In the genomic region with DNA sequence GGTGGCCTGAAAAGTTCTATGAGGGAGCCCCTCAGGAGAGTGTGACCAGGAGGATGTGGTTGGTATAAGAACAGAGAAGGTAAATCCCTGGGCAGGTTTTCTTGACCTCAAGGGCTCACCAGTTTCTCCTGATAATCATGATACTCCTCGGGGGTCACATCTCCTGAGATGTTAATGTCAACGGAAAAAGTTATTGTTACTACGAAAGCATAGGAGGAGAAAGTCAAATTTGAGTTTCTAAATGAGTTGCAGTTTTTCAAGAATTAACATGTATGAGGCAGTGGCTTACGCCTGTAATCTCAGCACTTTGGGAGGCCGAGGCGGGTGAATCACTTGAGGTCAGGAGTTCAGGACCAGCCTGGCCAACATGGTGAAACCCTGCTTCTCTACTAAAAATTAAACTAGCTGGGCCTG, we compare ENCODE assay signal across 1 cellular context.
A peak's percentile ranks its signal among the peaks of the same experiment; 100 is the strongest.
TF ChIP-seq lines count a peak whose summit lies in the region.

No MANE protein-coding gene starts in this region.

TF ChIP-seq in GM12878, 131 proteins besides CTCF, POLR2A, EP300 and RAD21 (continues in another document):
- TF ChIP-seq KAT2A (conservative IDR thresholded peaks at IDR 0.05; ENCODE audit: control insufficient read depth, low read depth, low read length): no peak
- TF ChIP-seq JUND (IDR thresholded peaks at IDR 0.05; ENCODE audit: low read depth, low read length): 0 out of 2 replicates have a peak, but pooled peaks have one; percentile 18
- TF ChIP-seq MEF2A (IDR thresholded peaks at IDR 0.05; ENCODE audit: insufficient read depth, low read depth, low read length): no peak
- TF ChIP-seq, protein P1, sequence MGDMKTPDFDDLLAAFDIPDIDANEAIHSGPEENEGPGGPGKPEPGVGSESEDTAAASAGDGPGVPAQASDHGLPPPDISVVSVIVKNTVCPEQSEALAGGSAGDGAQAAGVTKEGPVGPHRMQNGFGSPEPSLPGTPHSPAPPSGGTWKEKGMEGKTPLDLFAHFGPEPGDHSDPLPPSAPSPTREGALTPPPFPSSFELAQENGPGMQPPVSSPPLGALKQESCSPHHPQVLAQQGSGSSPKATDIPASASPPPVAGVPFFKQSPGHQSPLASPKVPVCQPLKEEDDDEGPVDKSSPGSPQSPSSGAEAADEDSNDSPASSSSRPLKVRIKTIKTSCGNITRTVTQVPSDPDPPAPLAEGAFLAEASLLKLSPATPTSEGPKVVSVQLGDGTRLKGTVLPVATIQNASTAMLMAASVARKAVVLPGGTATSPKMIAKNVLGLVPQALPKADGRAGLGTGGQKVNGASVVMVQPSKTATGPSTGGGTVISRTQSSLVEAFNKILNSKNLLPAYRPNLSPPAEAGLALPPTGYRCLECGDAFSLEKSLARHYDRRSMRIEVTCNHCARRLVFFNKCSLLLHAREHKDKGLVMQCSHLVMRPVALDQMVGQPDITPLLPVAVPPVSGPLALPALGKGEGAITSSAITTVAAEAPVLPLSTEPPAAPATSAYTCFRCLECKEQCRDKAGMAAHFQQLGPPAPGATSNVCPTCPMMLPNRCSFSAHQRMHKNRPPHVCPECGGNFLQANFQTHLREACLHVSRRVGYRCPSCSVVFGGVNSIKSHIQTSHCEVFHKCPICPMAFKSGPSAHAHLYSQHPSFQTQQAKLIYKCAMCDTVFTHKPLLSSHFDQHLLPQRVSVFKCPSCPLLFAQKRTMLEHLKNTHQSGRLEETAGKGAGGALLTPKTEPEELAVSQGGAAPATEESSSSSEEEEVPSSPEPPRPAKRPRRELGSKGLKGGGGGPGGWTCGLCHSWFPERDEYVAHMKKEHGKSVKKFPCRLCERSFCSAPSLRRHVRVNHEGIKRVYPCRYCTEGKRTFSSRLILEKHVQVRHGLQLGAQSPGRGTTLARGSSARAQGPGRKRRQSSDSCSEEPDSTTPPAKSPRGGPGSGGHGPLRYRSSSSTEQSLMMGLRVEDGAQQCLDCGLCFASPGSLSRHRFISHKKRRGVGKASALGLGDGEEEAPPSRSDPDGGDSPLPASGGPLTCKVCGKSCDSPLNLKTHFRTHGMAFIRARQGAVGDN (IDR thresholded peaks at IDR 0.05): no peak
- TF ChIP-seq, protein P2, sequence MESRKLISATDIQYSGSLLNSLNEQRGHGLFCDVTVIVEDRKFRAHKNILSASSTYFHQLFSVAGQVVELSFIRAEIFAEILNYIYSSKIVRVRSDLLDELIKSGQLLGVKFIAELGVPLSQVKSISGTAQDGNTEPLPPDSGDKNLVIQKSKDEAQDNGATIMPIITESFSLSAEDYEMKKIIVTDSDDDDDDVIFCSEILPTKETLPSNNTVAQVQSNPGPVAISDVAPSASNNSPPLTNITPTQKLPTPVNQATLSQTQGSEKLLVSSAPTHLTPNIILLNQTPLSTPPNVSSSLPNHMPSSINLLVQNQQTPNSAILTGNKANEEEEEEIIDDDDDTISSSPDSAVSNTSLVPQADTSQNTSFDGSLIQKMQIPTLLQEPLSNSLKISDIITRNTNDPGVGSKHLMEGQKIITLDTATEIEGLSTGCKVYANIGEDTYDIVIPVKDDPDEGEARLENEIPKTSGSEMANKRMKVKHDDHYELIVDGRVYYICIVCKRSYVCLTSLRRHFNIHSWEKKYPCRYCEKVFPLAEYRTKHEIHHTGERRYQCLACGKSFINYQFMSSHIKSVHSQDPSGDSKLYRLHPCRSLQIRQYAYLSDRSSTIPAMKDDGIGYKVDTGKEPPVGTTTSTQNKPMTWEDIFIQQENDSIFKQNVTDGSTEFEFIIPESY (IDR thresholded peaks at IDR 0.05): no peak
- no peak for TF ChIP-seq ZNF274 (IDR thresholded peaks at IDR 0.05; ENCODE audit: insufficient read depth, insufficient read length)
- no peak for TF ChIP-seq HDGF (IDR thresholded peaks at IDR 0.05)
- TF ChIP-seq CBFB (IDR thresholded peaks at IDR 0.05; ENCODE audit: low read depth): no peak
- no peak for TF ChIP-seq SREBF1 (IDR thresholded peaks at IDR 0.05; ENCODE audit: low read length)
- TF ChIP-seq, protein P3, sequence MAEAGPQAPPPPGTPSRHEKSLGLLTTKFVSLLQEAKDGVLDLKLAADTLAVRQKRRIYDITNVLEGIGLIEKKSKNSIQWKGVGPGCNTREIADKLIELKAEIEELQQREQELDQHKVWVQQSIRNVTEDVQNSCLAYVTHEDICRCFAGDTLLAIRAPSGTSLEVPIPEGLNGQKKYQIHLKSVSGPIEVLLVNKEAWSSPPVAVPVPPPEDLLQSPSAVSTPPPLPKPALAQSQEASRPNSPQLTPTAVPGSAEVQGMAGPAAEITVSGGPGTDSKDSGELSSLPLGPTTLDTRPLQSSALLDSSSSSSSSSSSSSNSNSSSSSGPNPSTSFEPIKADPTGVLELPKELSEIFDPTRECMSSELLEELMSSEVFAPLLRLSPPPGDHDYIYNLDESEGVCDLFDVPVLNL (IDR thresholded peaks at IDR 0.05; ENCODE audit: low read depth, low read length): no peak
- TF ChIP-seq ATF7 (IDR thresholded peaks at IDR 0.05; ENCODE audit: low read depth): peak; percentile 34; the same call in 1 of the 2 replicates
- no peak for TF ChIP-seq NFXL1 (IDR thresholded peaks at IDR 0.05; ENCODE audit: borderline replicate concordance)
- TF ChIP-seq CEBPB (IDR thresholded peaks at IDR 0.05; ENCODE audit: borderline replicate concordance in 1 of 2, low read depth in 2 of 2, low read length in 2 of 2): no peak
- no peak for TF ChIP-seq KLF5 (IDR thresholded peaks at IDR 0.05; ENCODE audit: partially characterized antibody)
- peak; percentile 83; the same call in 1 of the 2 replicates for TF ChIP-seq ZBED1 (IDR thresholded peaks at IDR 0.05; ENCODE audit: borderline replicate concordance)
- TF ChIP-seq, protein P4, sequence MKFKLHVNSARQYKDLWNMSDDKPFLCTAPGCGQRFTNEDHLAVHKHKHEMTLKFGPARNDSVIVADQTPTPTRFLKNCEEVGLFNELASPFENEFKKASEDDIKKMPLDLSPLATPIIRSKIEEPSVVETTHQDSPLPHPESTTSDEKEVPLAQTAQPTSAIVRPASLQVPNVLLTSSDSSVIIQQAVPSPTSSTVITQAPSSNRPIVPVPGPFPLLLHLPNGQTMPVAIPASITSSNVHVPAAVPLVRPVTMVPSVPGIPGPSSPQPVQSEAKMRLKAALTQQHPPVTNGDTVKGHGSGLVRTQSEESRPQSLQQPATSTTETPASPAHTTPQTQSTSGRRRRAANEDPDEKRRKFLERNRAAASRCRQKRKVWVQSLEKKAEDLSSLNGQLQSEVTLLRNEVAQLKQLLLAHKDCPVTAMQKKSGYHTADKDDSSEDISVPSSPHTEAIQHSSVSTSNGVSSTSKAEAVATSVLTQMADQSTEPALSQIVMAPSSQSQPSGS (IDR thresholded peaks at IDR 0.05; ENCODE audit: low read length): peak; percentile 51; the same call in 1 of the 2 replicates
- TF ChIP-seq TAF1 (IDR thresholded peaks at IDR 0.05; ENCODE audit: borderline replicate concordance, low read depth, low read length): no peak
- TF ChIP-seq POU2F2 (IDR thresholded peaks at IDR 0.05; ENCODE audit: borderline replicate concordance, low read depth, low read length): no peak
- TF ChIP-seq ZNF384 (IDR thresholded peaks at IDR 0.05; ENCODE audit: borderline replicate concordance, low read depth, low read length): no peak
- peak; percentile 38; the same call in 1 of the 2 replicates for TF ChIP-seq NFIC (IDR thresholded peaks at IDR 0.05; ENCODE audit: low read depth, low read length)
- TF ChIP-seq, protein P5, sequence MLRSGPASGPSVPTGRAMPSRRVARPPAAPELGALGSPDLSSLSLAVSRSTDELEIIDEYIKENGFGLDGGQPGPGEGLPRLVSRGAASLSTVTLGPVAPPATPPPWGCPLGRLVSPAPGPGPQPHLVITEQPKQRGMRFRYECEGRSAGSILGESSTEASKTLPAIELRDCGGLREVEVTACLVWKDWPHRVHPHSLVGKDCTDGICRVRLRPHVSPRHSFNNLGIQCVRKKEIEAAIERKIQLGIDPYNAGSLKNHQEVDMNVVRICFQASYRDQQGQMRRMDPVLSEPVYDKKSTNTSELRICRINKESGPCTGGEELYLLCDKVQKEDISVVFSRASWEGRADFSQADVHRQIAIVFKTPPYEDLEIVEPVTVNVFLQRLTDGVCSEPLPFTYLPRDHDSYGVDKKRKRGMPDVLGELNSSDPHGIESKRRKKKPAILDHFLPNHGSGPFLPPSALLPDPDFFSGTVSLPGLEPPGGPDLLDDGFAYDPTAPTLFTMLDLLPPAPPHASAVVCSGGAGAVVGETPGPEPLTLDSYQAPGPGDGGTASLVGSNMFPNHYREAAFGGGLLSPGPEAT (IDR thresholded peaks at IDR 0.05; ENCODE audit: low read depth): 0 out of 2 replicates have a peak, but pooled peaks have one; percentile 17
- TF ChIP-seq YY1 (IDR thresholded peaks at IDR 0.05; ENCODE audit: low read depth, low read length): 0 out of 2 replicates have a peak, but pooled peaks have one; percentile 8
- TF ChIP-seq, protein P6, sequence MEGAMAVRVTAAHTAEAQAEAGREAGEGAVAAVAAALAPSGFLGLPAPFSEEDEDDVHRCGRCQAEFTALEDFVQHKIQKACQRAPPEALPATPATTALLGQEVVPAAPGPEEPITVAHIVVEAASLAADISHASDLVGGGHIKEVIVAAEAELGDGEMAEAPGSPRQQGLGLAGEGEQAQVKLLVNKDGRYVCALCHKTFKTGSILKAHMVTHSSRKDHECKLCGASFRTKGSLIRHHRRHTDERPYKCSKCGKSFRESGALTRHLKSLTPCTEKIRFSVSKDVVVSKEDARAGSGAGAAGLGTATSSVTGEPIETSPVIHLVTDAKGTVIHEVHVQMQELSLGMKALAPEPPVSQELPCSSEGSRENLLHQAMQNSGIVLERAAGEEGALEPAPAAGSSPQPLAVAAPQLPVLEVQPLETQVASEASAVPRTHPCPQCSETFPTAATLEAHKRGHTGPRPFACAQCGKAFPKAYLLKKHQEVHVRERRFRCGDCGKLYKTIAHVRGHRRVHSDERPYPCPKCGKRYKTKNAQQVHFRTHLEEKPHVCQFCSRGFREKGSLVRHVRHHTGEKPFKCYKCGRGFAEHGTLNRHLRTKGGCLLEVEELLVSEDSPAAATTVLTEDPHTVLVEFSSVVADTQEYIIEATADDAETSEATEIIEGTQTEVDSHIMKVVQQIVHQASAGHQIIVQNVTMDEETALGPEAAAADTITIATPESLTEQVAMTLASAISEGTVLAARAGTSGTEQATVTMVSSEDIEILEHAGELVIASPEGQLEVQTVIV (IDR thresholded peaks at IDR 0.05; ENCODE audit: borderline replicate concordance, partially characterized antibody): no peak
- TF ChIP-seq RFX5 (IDR thresholded peaks at IDR 0.05; ENCODE audit: low read depth, low read length): no peak
- TF ChIP-seq MTA2 (IDR thresholded peaks at IDR 0.05; ENCODE audit: low read depth): peak; percentile 49; the same call in 1 of the 2 replicates
- peak; percentile 60; the same call in 1 of the 2 replicates for TF ChIP-seq DPF2 (IDR thresholded peaks at IDR 0.05)
- no peak for TF ChIP-seq ZNF622 (IDR thresholded peaks at IDR 0.05)
- TF ChIP-seq JUNB (IDR thresholded peaks at IDR 0.05): peak; percentile 73
- no peak for TF ChIP-seq WRNIP1 (IDR thresholded peaks at IDR 0.05; ENCODE audit: borderline replicate concordance, low read depth, low read length)
- TF ChIP-seq, protein P7, sequence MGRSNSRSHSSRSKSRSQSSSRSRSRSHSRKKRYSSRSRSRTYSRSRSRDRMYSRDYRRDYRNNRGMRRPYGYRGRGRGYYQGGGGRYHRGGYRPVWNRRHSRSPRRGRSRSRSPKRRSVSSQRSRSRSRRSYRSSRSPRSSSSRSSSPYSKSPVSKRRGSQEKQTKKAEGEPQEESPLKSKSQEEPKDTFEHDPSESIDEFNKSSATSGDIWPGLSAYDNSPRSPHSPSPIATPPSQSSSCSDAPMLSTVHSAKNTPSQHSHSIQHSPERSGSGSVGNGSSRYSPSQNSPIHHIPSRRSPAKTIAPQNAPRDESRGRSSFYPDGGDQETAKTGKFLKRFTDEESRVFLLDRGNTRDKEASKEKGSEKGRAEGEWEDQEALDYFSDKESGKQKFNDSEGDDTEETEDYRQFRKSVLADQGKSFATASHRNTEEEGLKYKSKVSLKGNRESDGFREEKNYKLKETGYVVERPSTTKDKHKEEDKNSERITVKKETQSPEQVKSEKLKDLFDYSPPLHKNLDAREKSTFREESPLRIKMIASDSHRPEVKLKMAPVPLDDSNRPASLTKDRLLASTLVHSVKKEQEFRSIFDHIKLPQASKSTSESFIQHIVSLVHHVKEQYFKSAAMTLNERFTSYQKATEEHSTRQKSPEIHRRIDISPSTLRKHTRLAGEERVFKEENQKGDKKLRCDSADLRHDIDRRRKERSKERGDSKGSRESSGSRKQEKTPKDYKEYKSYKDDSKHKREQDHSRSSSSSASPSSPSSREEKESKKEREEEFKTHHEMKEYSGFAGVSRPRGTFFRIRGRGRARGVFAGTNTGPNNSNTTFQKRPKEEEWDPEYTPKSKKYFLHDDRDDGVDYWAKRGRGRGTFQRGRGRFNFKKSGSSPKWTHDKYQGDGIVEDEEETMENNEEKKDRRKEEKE (IDR thresholded peaks at IDR 0.05): no peak
- TF ChIP-seq TBL1XR1 (IDR thresholded peaks at IDR 0.05; ENCODE audit: low read depth, low read length): 0 out of 2 replicates have a peak, but pooled peaks have one; percentile 46
- TF ChIP-seq, protein P8, sequence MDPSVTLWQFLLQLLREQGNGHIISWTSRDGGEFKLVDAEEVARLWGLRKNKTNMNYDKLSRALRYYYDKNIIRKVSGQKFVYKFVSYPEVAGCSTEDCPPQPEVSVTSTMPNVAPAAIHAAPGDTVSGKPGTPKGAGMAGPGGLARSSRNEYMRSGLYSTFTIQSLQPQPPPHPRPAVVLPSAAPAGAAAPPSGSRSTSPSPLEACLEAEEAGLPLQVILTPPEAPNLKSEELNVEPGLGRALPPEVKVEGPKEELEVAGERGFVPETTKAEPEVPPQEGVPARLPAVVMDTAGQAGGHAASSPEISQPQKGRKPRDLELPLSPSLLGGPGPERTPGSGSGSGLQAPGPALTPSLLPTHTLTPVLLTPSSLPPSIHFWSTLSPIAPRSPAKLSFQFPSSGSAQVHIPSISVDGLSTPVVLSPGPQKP (IDR thresholded peaks at IDR 0.05; ENCODE audit: low read depth, low read length): no peak
- TF ChIP-seq PML (IDR thresholded peaks at IDR 0.05; ENCODE audit: low read length): no peak
- no peak for TF ChIP-seq CHD1 (IDR thresholded peaks at IDR 0.05; ENCODE audit: low read depth, low read length)
- peak; percentile 90 for TF ChIP-seq NR2F1 (conservative IDR thresholded peaks at IDR 0.05)
- TF ChIP-seq MEF2B (IDR thresholded peaks at IDR 0.05; ENCODE audit: partially characterized antibody, poor library complexity, severe bottlenecking): peak; percentile 16
- TF ChIP-seq BCL11A (IDR thresholded peaks at IDR 0.05; ENCODE audit: low read depth, low read length): 0 out of 2 replicates have a peak, but pooled peaks have one; percentile 3
- TF ChIP-seq CREB1 (IDR thresholded peaks at IDR 0.05; ENCODE audit: low read depth): 0 out of 2 replicates have a peak, but pooled peaks have one; percentile 11
- TF ChIP-seq CHD4 (IDR thresholded peaks at IDR 0.05): no peak
- TF ChIP-seq, protein P9, sequence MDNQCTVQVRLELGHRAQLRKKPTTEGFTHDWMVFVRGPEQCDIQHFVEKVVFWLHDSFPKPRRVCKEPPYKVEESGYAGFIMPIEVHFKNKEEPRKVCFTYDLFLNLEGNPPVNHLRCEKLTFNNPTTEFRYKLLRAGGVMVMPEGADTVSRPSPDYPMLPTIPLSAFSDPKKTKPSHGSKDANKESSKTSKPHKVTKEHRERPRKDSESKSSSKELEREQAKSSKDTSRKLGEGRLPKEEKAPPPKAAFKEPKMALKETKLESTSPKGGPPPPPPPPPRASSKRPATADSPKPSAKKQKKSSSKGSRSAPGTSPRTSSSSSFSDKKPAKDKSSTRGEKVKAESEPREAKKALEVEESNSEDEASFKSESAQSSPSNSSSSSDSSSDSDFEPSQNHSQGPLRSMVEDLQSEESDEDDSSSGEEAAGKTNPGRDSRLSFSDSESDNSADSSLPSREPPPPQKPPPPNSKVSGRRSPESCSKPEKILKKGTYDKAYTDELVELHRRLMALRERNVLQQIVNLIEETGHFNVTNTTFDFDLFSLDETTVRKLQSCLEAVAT (IDR thresholded peaks at IDR 0.05): no peak
- TF ChIP-seq BACH1 (IDR thresholded peaks at IDR 0.05; ENCODE audit: borderline replicate concordance): no peak
- no peak for TF ChIP-seq ZZZ3 (IDR thresholded peaks at IDR 0.05; ENCODE audit: control insufficient read depth, insufficient read length, low read depth)
